Comparison of ENCODE assay signal across 8 cellular contexts in the genomic region with DNA sequence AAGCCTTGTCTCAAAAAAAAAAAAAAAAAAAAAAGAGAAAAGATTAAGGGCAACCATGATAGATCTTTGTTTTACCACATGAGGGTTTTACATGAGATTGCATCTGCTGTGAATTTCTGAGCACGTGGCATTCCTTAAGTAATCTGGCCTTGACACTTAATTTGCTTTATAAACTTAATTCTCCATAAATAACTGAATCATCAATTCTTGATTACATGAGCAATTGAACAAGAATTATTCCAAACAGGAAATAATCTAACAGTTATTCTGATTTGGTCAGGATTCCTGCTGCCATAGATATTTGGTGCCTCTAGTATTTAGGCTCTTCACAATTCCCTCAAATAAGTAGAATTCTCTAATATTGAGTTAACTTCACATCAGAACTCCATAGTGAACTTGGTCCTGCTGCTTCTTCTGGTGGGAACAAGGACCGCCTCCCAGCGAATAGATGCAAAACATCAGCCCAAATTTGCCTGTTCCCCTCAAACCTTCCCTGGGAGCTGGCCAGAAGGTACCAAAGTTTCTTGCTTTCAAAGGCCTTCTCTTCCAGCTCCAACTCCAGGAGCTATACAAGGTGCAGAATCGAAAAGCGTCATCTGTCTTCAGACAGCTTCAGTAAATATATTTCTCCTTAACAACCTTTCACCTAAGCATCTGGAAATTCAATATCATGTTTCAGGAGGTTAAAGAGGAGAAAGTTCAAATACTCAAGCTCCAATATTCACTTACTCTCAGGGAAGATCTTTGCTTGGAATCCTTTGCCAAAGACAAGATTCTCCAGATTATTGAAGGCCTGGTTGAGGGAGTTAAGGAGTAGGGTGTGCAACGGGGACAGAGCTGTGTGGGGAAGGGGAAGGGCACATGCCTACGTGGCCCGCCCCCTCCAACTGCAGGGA. TPM values are rescaled to one million over a fixed set of nuclear protein-coding genes. Genes with fewer than 3 reads are reported as not detected.
DNase-seq lines count a peak whose midpoint lies in the region; TF ChIP-seq lines count a peak whose summit lies in the region.

No MANE protein-coding gene starts in this region.

- peaks cover 13% of the 10 kb centered on the region for H3K36me3 Mint-ChIP-seq in activated CD4-positive, alpha-beta T cell treated with anti-CD3 and anti-CD28 coated beads, Interleukin-2, amount 10 ng/mL, durations not matched to agents 7 days and 5 days (ENCODE audit: low read depth)

- TF ChIP-seq CTCF in RWPE1 (conservative IDR thresholded peaks at IDR 0.05; ENCODE audit: low read depth) (no peak), ovary (IDR thresholded peaks at IDR 0.05) (no peak)

- no peak for TF ChIP-seq EP300 in ovary (IDR thresholded peaks at IDR 0.05)

- H3K27ac Mint-ChIP-seq in activated CD4-positive, alpha-beta T cell treated with anti-CD3 and anti-CD28 coated beads, Interleukin-2, amount 10 ng/mL, durations not matched to agents 7 days and 5 days, result peak overlapping the region; percentile 96

- H3K9me3 Mint-ChIP-seq in activated CD4-positive, alpha-beta T cell treated with anti-CD3 and anti-CD28 coated beads, Interleukin-2, amount 10 ng/mL, durations not matched to agents 7 days and 5 days, result no peaks in the 10 kb centered on the region

- intact Hi-C loops in ovary (cut with DNase I), result loop anchor here in 2 of 4 donors (5.0 to 10.0 kb wide), 3 partner anchors 35 to 423 kb away; a partner anchor contains a TSS

- WGBS in ovary, 3 donors, result 29 to 38% (median 30%) methylated on average over 8 of the region's 8 CpGs

- DNase-seq in activated CD4-positive, alpha-beta T cell treated with anti-CD3 and anti-CD28 coated beads, Interleukin-2, amount 10 ng/mL, durations not matched to agents 7 days and 5 days, result no peak
- DNase-seq in activated CD4-positive, alpha-beta T cell treated with anti-CD3 and anti-CD28 coated beads for 1 hour, result no peak
- DNase-seq in RWPE1 (ENCODE audit: low spot score), result no peak
- DNase-seq in epithelial cell of prostate (ENCODE audit: low read depth, low spot score), result no peak
- DNase-seq in ovary, result peak in 1 of 5 donors; percentile 11
- no peak for DNase-seq in stimulated activated CD4-positive, alpha-beta T cell treated with anti-CD3 and anti-CD28 coated beads, Interleukin-4, amount 100 ng/mL, for 1 hour
- DNase-seq in HCEC 1CT, result no peak
- DNase-seq in activated CD4-positive, CD25-positive, alpha-beta regulatory T cell treated with anti-CD3 and anti-CD28 coated beads, Interleukin-2, amount 50 U/mL, for 72 hours, result no peak

- CTCF ChIA-PET in activated CD4-positive, alpha-beta T cell treated with anti-CD3 and anti-CD28 coated beads, Interleukin-2, amount 10 ng/mL, durations not matched to agents 7 days and 5 days (lab: Charles Lee), result interaction anchor here (0.7 to 4.6 kb wide), 41 partner anchors 13 to 894 kb away, joined by 3 to 52 read pairs (median 4); a partner anchor contains a TSS
- CTCF ChIA-PET in RWPE1 (lab: Yijun Ruan, JAX), result interaction anchor here (0.7 to 3.7 kb wide), 9 partner anchors 16 to 93 kb away, joined by 3 to 26 read pairs (median 6); a partner anchor contains a TSS

- H3K27ac ChIP-seq in RWPE1 (peak overlapping the region; percentile 87), epithelial cell of prostate (peak overlapping the region; percentile 75), ovary (peak overlapping the region; percentile 56 to 80)

- POLR2A ChIA-PET in activated CD4-positive, alpha-beta T cell treated with anti-CD3 and anti-CD28 coated beads, Interleukin-2, amount 10 ng/mL, durations not matched to agents 7 days and 5 days (lab: Charles Lee), result no interaction called here
- POLR2A ChIA-PET in RWPE1 (lab: Yijun Ruan, JAX; ENCODE audit: low non-redundant PET), result interaction anchor here (1.1 kb wide), 1 partner anchor 37 kb away, joined by 7 read pairs; no protein-coding TSS in a partner anchor

- peaks cover 6% of the 10 kb centered on the region for H3K4me1 ChIP-seq in ovary (ENCODE audit: insufficient read depth)

- no peaks in the 10 kb centered on the region for H3K36me3 ChIP-seq in ovary

- H3K4me3 ChIP-seq in ovary, result peak overlapping the region; percentile 95

- no peaks in the 10 kb centered on the region for H3K27me3 Mint-ChIP-seq in activated CD4-positive, alpha-beta T cell treated with anti-CD3 and anti-CD28 coated beads, Interleukin-2, amount 10 ng/mL, durations not matched to agents 7 days and 5 days

- H3K4me3 Mint-ChIP-seq in activated CD4-positive, alpha-beta T cell treated with anti-CD3 and anti-CD28 coated beads, Interleukin-2, amount 10 ng/mL, durations not matched to agents 7 days and 5 days, result peak overlapping the region; percentile 96

- peaks cover 63% of the 10 kb centered on the region for H3K4me1 Mint-ChIP-seq in activated CD4-positive, alpha-beta T cell treated with anti-CD3 and anti-CD28 coated beads, Interleukin-2, amount 10 ng/mL, durations not matched to agents 7 days and 5 days

- H3K9me3 ChIP-seq in ovary, result no peaks in the 10 kb centered on the region

- no peaks in the 10 kb centered on the region for H3K27me3 ChIP-seq in ovary

- TF ChIP-seq POLR2A in ovary (IDR thresholded peaks at IDR 0.05), result no peak

RNA-seq across cellular contexts. Expression of a gene that starts 1.0 kb away (rescaled TPM):
- 100 to 1,000 TPM; 183 to 308 TPM for total RNA-seq in activated CD4-positive, alpha-beta T cell treated with anti-CD3 and anti-CD28 coated beads, Interleukin-2, amount 10 ng/mL, durations not matched to agents 7 days and 5 days
- 100 to 1,000 TPM in 6 of 7 donors, 10 to 100 TPM in 1; 96.5 to 209 (median 158) TPM for total RNA-seq in ovary
- polyA plus RNA-seq in ovary, result 100 to 1,000 TPM; 219 to 499 TPM

RNA-seq across cellular contexts. Expression of a gene that starts 1.6 kb away (rescaled TPM):
- total RNA-seq in activated CD4-positive, alpha-beta T cell treated with anti-CD3 and anti-CD28 coated beads, Interleukin-2, amount 10 ng/mL, durations not matched to agents 7 days and 5 days, result 10 to 100 TPM; 14.2 to 15.5 TPM
- total RNA-seq in ovary, result under 1 TPM in 6 of 7 donors, not detected in 1; 0.12 to 0.87 (median 0.54) TPM
- polyA plus RNA-seq in ovary, result under 1 TPM; 0.12 to 0.24 TPM

RNA-seq across cellular contexts. Expression of a gene that starts 31.8 kb away (rescaled TPM):
- total RNA-seq in activated CD4-positive, alpha-beta T cell treated with anti-CD3 and anti-CD28 coated beads, Interleukin-2, amount 10 ng/mL, durations not matched to agents 7 days and 5 days, result 10 to 100 TPM; 50.1 to 58.9 TPM
- total RNA-seq in ovary, result 100 to 1,000 TPM in 1 of 7 donors, 10 to 100 TPM in 6; 59.3 to 126 (median 85.5) TPM
- polyA plus RNA-seq in ovary, result 100 to 1,000 TPM in 1 of 2 donors, under 1 TPM in 1; 0.70 to 168 TPM

RNA-seq across cellular contexts. Expression of a gene that starts 35.6 kb away (rescaled TPM):
- 10 to 100 TPM; 21.2 to 23.6 TPM for total RNA-seq in activated CD4-positive, alpha-beta T cell treated with anti-CD3 and anti-CD28 coated beads, Interleukin-2, amount 10 ng/mL, durations not matched to agents 7 days and 5 days
- total RNA-seq in ovary, result 10 to 100 TPM; 19.9 to 50.2 (median 29.1) TPM
- 10 to 100 TPM; 23.1 to 28.2 TPM for polyA plus RNA-seq in ovary

RNA-seq across cellular contexts. Expression of a gene that starts 36.4 kb away (rescaled TPM):
- 10 to 100 TPM; 32.8 to 37.3 TPM for total RNA-seq in activated CD4-positive, alpha-beta T cell treated with anti-CD3 and anti-CD28 coated beads, Interleukin-2, amount 10 ng/mL, durations not matched to agents 7 days and 5 days
- total RNA-seq in ovary, result 10 to 100 TPM; 18.5 to 33.4 (median 27.7) TPM
- 10 to 100 TPM; 15.6 to 35.4 TPM for polyA plus RNA-seq in ovary

Comparison
In these comparisons a context has a peak if more than half of its experiments do, and no peak if none do; other contexts are left out.
1. RNA of a gene that starts 1.6 kb away (total RNA-seq): 14.2 to 15.5 TPM in activated CD4-positive, alpha-beta T cell treated with anti-CD3 and anti-CD28 coated beads, Interleukin-2, amount 10 ng/mL, durations not matched to agents 7 days and 5 days; 0.12 to 0.87 TPM in ovary; every median in the first group is over 4 times any median in the second.
2. Peak in every context shown above with its lines, with median percentiles within 50 percentile points of each other: H3K27ac ChIP-seq.